Comparison of ENCODE assay signal across 10 cellular contexts in the genomic region with DNA sequence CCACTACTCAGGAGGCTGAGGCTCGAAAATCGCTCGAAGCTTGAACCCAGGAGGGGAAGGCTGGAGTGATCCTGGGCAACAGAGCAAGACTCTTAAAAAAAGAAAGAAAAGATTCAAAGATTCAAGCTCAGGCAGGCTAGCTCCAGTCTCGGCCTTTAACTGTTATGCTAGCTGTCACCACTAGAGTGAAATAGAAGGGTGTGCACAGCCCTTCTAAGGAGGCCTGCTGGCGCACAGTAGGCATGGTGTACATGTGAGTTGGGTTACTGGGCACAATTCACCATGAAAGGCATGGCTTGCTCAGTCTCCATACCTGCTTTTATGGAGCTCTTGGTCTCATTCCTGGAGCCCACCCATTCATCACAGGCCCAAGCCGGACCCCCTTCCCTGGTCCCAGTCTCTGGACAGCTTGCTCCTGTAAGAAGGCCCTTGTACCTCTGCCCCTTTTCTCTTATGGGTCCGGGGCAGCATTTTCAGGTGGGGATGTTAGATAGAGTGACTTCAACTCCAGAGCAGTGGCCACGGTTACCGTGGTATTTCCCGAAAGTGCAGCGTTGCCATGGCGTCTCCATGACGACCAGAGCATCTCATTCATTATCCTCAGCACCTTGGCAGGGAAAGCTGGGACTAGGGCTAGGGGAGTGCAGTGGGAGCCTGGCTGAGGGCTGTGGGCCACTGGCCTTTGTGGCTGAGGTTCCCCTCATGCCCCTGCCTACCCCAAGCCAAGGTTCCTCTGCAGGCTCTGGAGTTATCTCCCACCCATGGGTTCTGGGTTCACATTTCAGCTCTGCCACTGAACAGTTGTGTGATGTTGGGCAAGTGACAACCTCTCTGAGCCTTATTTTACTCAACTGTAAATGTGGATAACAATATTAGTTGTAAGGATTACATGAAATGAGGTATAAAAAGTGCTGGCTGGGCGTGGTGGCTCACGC. TPM values are rescaled to one million over a fixed set of nuclear protein-coding genes. Genes with fewer than 3 reads are reported as not detected.
DNase-seq lines count a peak whose midpoint lies in the region; ATAC-seq, FAIRE-seq and TF ChIP-seq lines count a peak whose summit lies in the region.
"Had no signal": no experiment of that assay in that cellular context is flagged by ENCODE, and none has a peak within 500 bp of the region (broad histone marks: within the 10 kb centered on the region; RNA-seq: fewer than 3 reads in every experiment).

No MANE protein-coding gene starts in this region.

- no peak overlapping the region for H3K4me3 ChIP-seq in Caco-2 (ENCODE audit: low read depth, low read length)
- no peak overlapping the region for H3K4me3 ChIP-seq in bronchial epithelial cell (ENCODE audit: low read depth, low read length)
- H3K4me3 ChIP-seq in neural progenitor cell, result no peak overlapping the region
- H3K4me3 ChIP-seq in CD8-positive, alpha-beta memory T cell (ENCODE audit: low read length), result no peak overlapping the region
- H3K4me3 ChIP-seq: sigmoid colon had no signal

- no peak overlapping the region for H3K4me2 ChIP-seq in neural progenitor cell

- DNase-seq in Caco-2, result peak; percentile 38 to 64
- peak; percentile 7 for DNase-seq in MV-4-11 (lab: John Stamatoyannopoulos, UW)
- no peak for DNase-seq in bronchial epithelial cell (ENCODE audit: low read depth)
- no peak for DNase-seq in neural progenitor cell (ENCODE audit: low spot score)
- no peak for DNase-seq in CD8-positive, alpha-beta memory T cell
- DNase-seq in NCI-H2081 treated with DMSO at 0.1 percent for 48 hours (lab: John Stamatoyannopoulos, UW), result no peak
- DNase-seq in activated naive CD4-positive, alpha-beta T cell treated with anti-CD3 and anti-CD28 coated beads, Interleukin-2, amount 50 U/mL, for 16 hours, result no peak
- DNase-seq: NCI-H2171, sigmoid colon had no signal

- no peaks in the 10 kb centered on the region for H3K9me3 ChIP-seq in Caco-2
- no peaks in the 10 kb centered on the region for H3K9me3 ChIP-seq in neural progenitor cell (ENCODE audit: low read depth)
- H3K9me3 ChIP-seq in CD8-positive, alpha-beta memory T cell (ENCODE audit: low read length), result no peaks in the 10 kb centered on the region
- H3K9me3 ChIP-seq: sigmoid colon had no signal

- CTCF ChIA-PET in Caco-2 (lab: Charles Lee), result interaction anchor here (4.5 kb wide), 1 partner anchor 9 kb away, joined by 24 read pairs; no protein-coding TSS in a partner anchor
- CTCF ChIA-PET in CD8-positive, alpha-beta memory T cell (lab: Charles Lee), result no interaction called here

- no peak for FAIRE-seq in bronchial epithelial cell (lab: Jason Lieb, UNC)

- H3K4me1 Mint-ChIP-seq in Caco-2 (ENCODE audit: low read depth, unreplicated experiment), result peaks cover 56% of the 10 kb centered on the region
- H3K4me1 Mint-ChIP-seq in neural progenitor cell, result peaks cover 66% of the 10 kb centered on the region
- H3K4me1 Mint-ChIP-seq in CD8-positive, alpha-beta memory T cell, result no peaks in the 10 kb centered on the region

- BruUV-seq in Caco-2 (replicated peaks; lab: Mats Ljungman, UMichigan), result no TSS peak

- H4K20me1 ChIP-seq in neural progenitor cell (ENCODE audit: low read depth), result peaks cover 73% of the 10 kb centered on the region

- H3K79me2 ChIP-seq in neural progenitor cell (ENCODE audit: low read depth), result peaks cover 97% of the 10 kb centered on the region

- H3K36me3 ChIP-seq in Caco-2 (ENCODE audit: control insufficient read depth, insufficient read depth, low read length), result no peaks in the 10 kb centered on the region
- peaks cover 3% of the 10 kb centered on the region for H3K36me3 ChIP-seq in bronchial epithelial cell (ENCODE audit: control insufficient read depth, insufficient read depth, low read length)
- H3K36me3 ChIP-seq in neural progenitor cell, result no peaks in the 10 kb centered on the region
- H3K36me3 ChIP-seq in CD8-positive, alpha-beta memory T cell (ENCODE audit: insufficient read depth, low read length), result no peaks in the 10 kb centered on the region
- H3K36me3 ChIP-seq: sigmoid colon had no signal

- H3K4me1 ChIP-seq in Caco-2 (peaks cover 68% of the 10 kb centered on the region), neural progenitor cell (peaks cover 28% of the 10 kb centered on the region)
- H3K4me1 ChIP-seq in CD8-positive, alpha-beta memory T cell (ENCODE audit: insufficient read depth, low read length), result no peaks in the 10 kb centered on the region

- intact Hi-C loops in Caco-2 (cut with micrococcal nuclease; ENCODE audit: unreplicated experiment), result loop anchor here (2.0 kb wide), 1 partner anchor 15 kb away; no protein-coding TSS in a partner anchor

- no peak overlapping the region for H3K4me3 Mint-ChIP-seq in Caco-2 (ENCODE audit: unreplicated experiment)
- H3K4me3 Mint-ChIP-seq in neural progenitor cell, result no peak overlapping the region
- no peak overlapping the region for H3K4me3 Mint-ChIP-seq in CD8-positive, alpha-beta memory T cell

- H3K27ac Mint-ChIP-seq in Caco-2 (ENCODE audit: unreplicated experiment) (peak overlapping the region; percentile 61), neural progenitor cell (no peak overlapping the region)
- H3K27ac Mint-ChIP-seq in CD8-positive, alpha-beta memory T cell, result peak overlapping the region in 1 of 8 donors; percentile 63

- H3K36me3 Mint-ChIP-seq in Caco-2 (ENCODE audit: insufficient read depth, unreplicated experiment) (peaks cover 55% of the 10 kb centered on the region), neural progenitor cell (no peaks in the 10 kb centered on the region)
- H3K36me3 Mint-ChIP-seq in CD8-positive, alpha-beta memory T cell, result no peaks in the 10 kb centered on the region

- TF ChIP-seq CTCF in Caco-2 (IDR thresholded peaks at IDR 0.05; ENCODE audit: insufficient read depth in 1 of 2, low read depth in 1 of 2, low read length in 1 of 2, severe bottlenecking in 1 of 2, unreplicated experiment in 1 of 2) (no peak), bronchial epithelial cell (IDR thresholded peaks at IDR 0.05; ENCODE audit: insufficient read depth, low read length, severe bottlenecking) (peak; percentile 22), neural progenitor cell (IDR thresholded peaks at IDR 0.05) (peak; percentile 36)

- no peak for ATAC-seq in HG02759 (IDR thresholded peaks at IDR 0.05; ENCODE audit: unreplicated experiment)

- H3K9me3 Mint-ChIP-seq in Caco-2 (ENCODE audit: unreplicated experiment) (no peaks in the 10 kb centered on the region), neural progenitor cell (no peaks in the 10 kb centered on the region)
- no peaks in the 10 kb centered on the region for H3K9me3 Mint-ChIP-seq in CD8-positive, alpha-beta memory T cell

- no peak overlapping the region for H3K27ac ChIP-seq in neural progenitor cell
- no peak overlapping the region for H3K27ac ChIP-seq in CD8-positive, alpha-beta memory T cell (ENCODE audit: low read depth, low read length)

- no peak overlapping the region for H2AFZ ChIP-seq in neural progenitor cell (replicated peaks)

- no peak overlapping the region for H3K9ac ChIP-seq in neural progenitor cell

- H3F3A ChIP-seq in neural progenitor cell (ENCODE audit: low read depth), result peaks cover 30% of the 10 kb centered on the region

- POLR2A ChIA-PET in Caco-2 (lab: Charles Lee), result interaction anchor here (0.5 kb wide), 1 partner anchor 64 kb away, joined by 3 read pairs; the partner anchor contains the start of gene RPS14
- POLR2A ChIA-PET in CD8-positive, alpha-beta memory T cell (lab: Charles Lee), result no interaction called here

- H3K27me3 Mint-ChIP-seq in Caco-2 (ENCODE audit: insufficient read depth, unreplicated experiment) (no peaks in the 10 kb centered on the region), neural progenitor cell (ENCODE audit: insufficient read depth, low read depth) (peaks cover 2% of the 10 kb centered on the region)
- H3K27me3 Mint-ChIP-seq in CD8-positive, alpha-beta memory T cell, result peaks cover 0 to 5% of the 10 kb centered on the region in 2 donors

- H3K27me3 ChIP-seq in Caco-2 (replicated peaks; ENCODE audit: control insufficient read depth, insufficient read depth, low read length), result no peaks in the 10 kb centered on the region
- H3K27me3 ChIP-seq in bronchial epithelial cell (ENCODE audit: control insufficient read depth, insufficient read depth, low read length), result no peaks in the 10 kb centered on the region
- no peaks in the 10 kb centered on the region for H3K27me3 ChIP-seq in neural progenitor cell
- H3K27me3 ChIP-seq in CD8-positive, alpha-beta memory T cell (ENCODE audit: insufficient read depth, low read length, poor library complexity, severe bottlenecking), result no peaks in the 10 kb centered on the region
- H3K27me3 ChIP-seq: sigmoid colon had no signal

RNA-seq across cellular contexts. Expression of gene NDST1, which starts 5.7 kb away (rescaled TPM):
- 106 and 110 TPM in 2 replicates for total RNA-seq in Caco-2 (2022)
- total RNA-seq in bronchial epithelial cell, result 17.1 and 33.3 TPM in 2 replicates
- 22.9 and 45.6 TPM in 2 replicates for total RNA-seq in neural progenitor cell (ENCODE audit: low replicate concordance)
- 1 to 10 TPM; 1.9 to 2.8 TPM for total RNA-seq in CD8-positive, alpha-beta memory T cell
- polyA plus RNA-seq in CD8-positive, alpha-beta memory T cell, result 0.13 TPM

Comparison
In these comparisons a context has a peak if more than half of its experiments do, and no peak if none do; other contexts are left out.
1. DNase-seq: peak in Caco-2 (2 of 2) and MV-4-11 (single experiment); none in bronchial epithelial cell (single experiment), neural progenitor cell (single experiment), CD8-positive, alpha-beta memory T cell (0 of 5), NCI-H2081 treated with DMSO at 0.1 percent for 48 hours (single experiment) and activated naive CD4-positive, alpha-beta T cell treated with anti-CD3 and anti-CD28 coated beads, Interleukin-2, amount 50 U/mL, for 16 hours (single experiment).
2. CTCF ChIP-seq: peak in bronchial epithelial cell (single experiment) and neural progenitor cell (single experiment); none in Caco-2 (0 of 2).